Comparison of ENCODE assay signal across 16 cellular contexts in genomic region chrX:134607523-134607922, GRCh38. TPM values are rescaled to one million over a fixed set of nuclear protein-coding genes. Genes with fewer than 3 reads are reported as not detected.
DNase-seq lines count a peak whose midpoint lies in the region; ATAC-seq and TF ChIP-seq lines count a peak whose summit lies in the region.
"Had no signal": no experiment of that assay in that cellular context is flagged by ENCODE, and none has a peak within 500 bp of the region (broad histone marks: within the 10 kb centered on the region; RNA-seq: fewer than 3 reads in every experiment).

No MANE protein-coding gene starts in this region.

- RAD21 ChIA-PET in HCT116 (lab: Charles Lee; ENCODE audit: low non-redundant PET in 1 of 2, low total read pairs in 2 of 2, uncharacterized antibody in 2 of 2, unreplicated experiment in 2 of 2) = no interaction called here

- H3K9ac ChIP-seq in HCT116 (ENCODE audit: low read length) = no peak overlapping the region
- H3K9ac ChIP-seq: BLaER1 had no signal

- intact Hi-C loops in HCT116 (cut with micrococcal nuclease) (no loop called here), aorta (cut with DNase I) (no loop called here)

- H3K27me3 ChIP-seq in HCT116 (ENCODE audit: insufficient read depth, low read length) (no peaks in the 10 kb centered on the region), aorta (ENCODE audit: control insufficient read depth in 1 of 2, insufficient read depth in 2 of 2, low read length in 1 of 2) (no peaks in the 10 kb centered on the region)

- TF ChIP-seq RAD21 in HCT116 (IDR thresholded peaks at IDR 0.05; ENCODE audit: low read depth) = no peak

- no peaks in the 10 kb centered on the region for H3K9me3 ChIP-seq in HCT116 (ENCODE audit: control insufficient read depth in 1 of 2, insufficient read depth in 1 of 2, low read depth in 1 of 2, low read length in 2 of 2)
- no peaks in the 10 kb centered on the region for H3K9me3 ChIP-seq in aorta (ENCODE audit: control insufficient read depth, low read length)

- 87 to 97% methylated on average over 6 of the region's 6 CpGs for WGBS in aorta, 2 donors

- ATAC-seq in HCT116 (no peak), GM19395 (IDR thresholded peaks at IDR 0.05; ENCODE audit: unreplicated experiment) (no peak), aorta (ENCODE audit: low FRiP score) (no peak)

- CTCF ChIA-PET in HCT116 (lab: Charles Lee) = no interaction called here

- TF ChIP-seq CTCF in HCT116 (IDR thresholded peaks at IDR 0.05 in 2 of 3, conservative IDR thresholded peaks at IDR 0.05 in 1 of 3; ENCODE audit: borderline replicate concordance in 1 of 3, insufficient read depth in 1 of 3, low read depth in 2 of 3, low read length in 2 of 3) (no peak), fibroblast of the aortic adventitia (IDR thresholded peaks at IDR 0.05; ENCODE audit: insufficient read depth, low read length) (no peak)

- POLR2A ChIA-PET in HCT116 (lab: Charles Lee) = no interaction called here

- no peaks in the 10 kb centered on the region for H4K20me1 ChIP-seq in HCT116 (ENCODE audit: insufficient read depth)
- H4K20me1 ChIP-seq: BLaER1 had no signal

- H3K36me3 ChIP-seq in HCT116 (ENCODE audit: control insufficient read depth in 1 of 2, insufficient read depth in 2 of 2, low read length in 2 of 2) (no peaks in the 10 kb centered on the region), aorta (ENCODE audit: control insufficient read depth in 1 of 2, insufficient read depth in 2 of 2, low read length in 1 of 2) (no peaks in the 10 kb centered on the region)
- H3K36me3 ChIP-seq: BLaER1 had no signal

- H2AFZ ChIP-seq in HCT116 (ENCODE audit: low read depth, low read length, poor library complexity, severe bottlenecking) = no peak overlapping the region

- peaks cover 12 to 24% of the 10 kb centered on the region in 2 experiments for H3K4me1 ChIP-seq in HCT116 (ENCODE audit: control insufficient read depth in 1 of 2, insufficient read depth in 2 of 2, low read length in 2 of 2)
- no peaks in the 10 kb centered on the region for H3K4me1 ChIP-seq in aorta (ENCODE audit: control insufficient read depth in 1 of 2, insufficient read depth in 2 of 2, low read length in 2 of 2)
- H3K4me1 ChIP-seq: BLaER1 had no signal

- no peak overlapping the region for H3K4me2 ChIP-seq in HCT116 (ENCODE audit: low read length)
- H3K4me2 ChIP-seq: BLaER1 had no signal

- H3K27ac ChIP-seq in HCT116 (ENCODE audit: low read depth, low read length) (no peak overlapping the region), aorta (ENCODE audit: low read depth in 1 of 2, low read length in 2 of 2) (no peak overlapping the region)
- H3K27ac ChIP-seq: BLaER1 had no signal

- no peaks in the 10 kb centered on the region for H3K79me2 ChIP-seq in HCT116 (ENCODE audit: insufficient read depth, low read length)

- no peaks in the 10 kb centered on the region for H3K9me2 ChIP-seq in HCT116 (ENCODE audit: insufficient read depth)

- TF ChIP-seq POLR2A in HCT116 (IDR thresholded peaks at IDR 0.05; ENCODE audit: borderline replicate concordance, extremely low read depth, insufficient read depth, insufficient read length) = no peak

- H3K4me3 ChIP-seq in HCT116 (replicated peaks in 1 of 2; ENCODE audit: low read depth in 1 of 2, low read length in 2 of 2) (no peak overlapping the region), fibroblast of the aortic adventitia (ENCODE audit: low read depth, low read length) (no peak overlapping the region), aorta (ENCODE audit: low read length in 2 of 2) (no peak overlapping the region)
- H3K4me3 ChIP-seq: BLaER1 had no signal

- BruUV-seq in HCT116 (replicated peaks; lab: Mats Ljungman, UMichigan) = no TSS peak

- no peak for DNase-seq in HCT116 (ENCODE audit: low read depth, low spot score)
- DNase-seq in OCI-M1 (lab: John Stamatoyannopoulos, UW) = peak; percentile 16
- peak; percentile 50 for DNase-seq in fibroblast of the aortic adventitia (ENCODE audit: low read depth)
- DNase-seq in aorta = no peak
- DNase-seq in NCI-H82 (lab: John Stamatoyannopoulos, UW) = no peak
- no peak for DNase-seq in NCI-H1092 treated with DMSO at 0.1 percent for 48 hours (lab: John Stamatoyannopoulos, UW)
- DNase-seq: CD4-positive, alpha-beta memory T cell; DMS79 treated with DMSO at 0.1 percent for 48 hours; GF-D8; H9; KG1 had no signal

TF ChIP-seq in HCT116, 20 proteins besides CTCF, POLR2A, EP300 and RAD21:
- TF ChIP-seq MAX (IDR thresholded peaks at IDR 0.05) (no peak), CEBPB (IDR thresholded peaks at IDR 0.05; ENCODE audit: low read depth) (peak; percentile 60)

RNA-seq across cellular contexts. Expression of gene PLAC1, which starts 50.7 kb away (rescaled TPM):
- 0.34 TPM for total RNA-seq in HCT116 (2021; ENCODE audit: unreplicated experiment)
- polyA plus RNA-seq in HCT116 (2012) = 0.43 and 0.75 TPM in 2 replicates
- 0.09 TPM in 1 of 2 replicates, not detected in the other for total RNA-seq in fibroblast of the aortic adventitia (ENCODE audit: low replicate concordance)
- total RNA-seq in aorta = not detected
- polyA plus RNA-seq in aorta = under 1 TPM in 1 of 2 donors, not detected in 1; 0.10 TPM
- total RNA-seq: CD4-positive, alpha-beta memory T cell; H1 had no signal
- polyA plus RNA-seq: CD14-positive monocyte; CD4-positive, alpha-beta memory T cell; IgD-negative memory B cell had no signal

Comparison
In these comparisons a context has a peak if more than half of its experiments do, and no peak if none do; other contexts are left out.
1. DNase-seq: peak in OCI-M1 (single experiment) and fibroblast of the aortic adventitia (single experiment); none in HCT116 (single experiment), aorta (0 of 2), NCI-H82 (single experiment) and NCI-H1092 treated with DMSO at 0.1 percent for 48 hours (single experiment).